1 cellular context compared by ENCODE assay signal in the genomic region with DNA sequence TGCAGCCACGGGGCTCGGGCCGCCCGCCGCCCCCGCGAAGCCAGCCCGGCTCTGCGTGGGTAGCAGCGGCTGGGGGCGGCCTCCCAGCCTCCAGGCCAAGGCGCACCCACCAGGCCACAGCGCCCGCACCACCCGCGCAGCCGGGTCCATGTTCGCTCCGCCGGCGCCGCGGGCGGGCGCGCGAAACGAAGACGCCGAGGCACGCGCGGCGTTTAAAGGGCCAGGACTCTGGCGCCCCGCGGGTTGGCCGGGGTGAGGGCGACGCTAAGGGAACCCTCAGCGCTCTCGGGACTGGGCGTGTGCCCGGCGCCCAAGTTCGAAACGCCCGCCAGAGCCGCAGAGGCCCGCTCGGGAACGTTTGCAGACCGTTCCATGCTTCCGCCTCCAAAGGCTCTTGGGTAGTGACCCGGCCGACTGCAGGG.
TF ChIP-seq lines count a peak whose summit lies in the region.

A gene (minus strand): TSS at position 162 of the 422 bp plus-strand sequence. CDS start 12 bp downstream, at position 150.

TF ChIP-seq in WTC11, 78 proteins besides CTCF, POLR2A, EP300 and RAD21 (continued from another document and continues in another):
- TF ChIP-seq, protein P1, sequence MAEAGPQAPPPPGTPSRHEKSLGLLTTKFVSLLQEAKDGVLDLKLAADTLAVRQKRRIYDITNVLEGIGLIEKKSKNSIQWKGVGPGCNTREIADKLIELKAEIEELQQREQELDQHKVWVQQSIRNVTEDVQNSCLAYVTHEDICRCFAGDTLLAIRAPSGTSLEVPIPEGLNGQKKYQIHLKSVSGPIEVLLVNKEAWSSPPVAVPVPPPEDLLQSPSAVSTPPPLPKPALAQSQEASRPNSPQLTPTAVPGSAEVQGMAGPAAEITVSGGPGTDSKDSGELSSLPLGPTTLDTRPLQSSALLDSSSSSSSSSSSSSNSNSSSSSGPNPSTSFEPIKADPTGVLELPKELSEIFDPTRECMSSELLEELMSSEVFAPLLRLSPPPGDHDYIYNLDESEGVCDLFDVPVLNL (CRISPR knock-in tag; IDR thresholded peaks at IDR 0.05; ENCODE audit: borderline replicate concordance, low read depth): no peak
- TF ChIP-seq NR2C2 (CRISPR knock-in tag; IDR thresholded peaks at IDR 0.05): no peak
- 0 out of 2 replicates have a peak, but pooled peaks have one; percentile 29 for TF ChIP-seq SMAD4 (CRISPR knock-in tag; IDR thresholded peaks at IDR 0.05)
- no peak for TF ChIP-seq NFATC4 (CRISPR knock-in tag; IDR thresholded peaks at IDR 0.05)
- no peak for TF ChIP-seq RORB (CRISPR knock-in tag; IDR thresholded peaks at IDR 0.05)
- TF ChIP-seq, protein P2, sequence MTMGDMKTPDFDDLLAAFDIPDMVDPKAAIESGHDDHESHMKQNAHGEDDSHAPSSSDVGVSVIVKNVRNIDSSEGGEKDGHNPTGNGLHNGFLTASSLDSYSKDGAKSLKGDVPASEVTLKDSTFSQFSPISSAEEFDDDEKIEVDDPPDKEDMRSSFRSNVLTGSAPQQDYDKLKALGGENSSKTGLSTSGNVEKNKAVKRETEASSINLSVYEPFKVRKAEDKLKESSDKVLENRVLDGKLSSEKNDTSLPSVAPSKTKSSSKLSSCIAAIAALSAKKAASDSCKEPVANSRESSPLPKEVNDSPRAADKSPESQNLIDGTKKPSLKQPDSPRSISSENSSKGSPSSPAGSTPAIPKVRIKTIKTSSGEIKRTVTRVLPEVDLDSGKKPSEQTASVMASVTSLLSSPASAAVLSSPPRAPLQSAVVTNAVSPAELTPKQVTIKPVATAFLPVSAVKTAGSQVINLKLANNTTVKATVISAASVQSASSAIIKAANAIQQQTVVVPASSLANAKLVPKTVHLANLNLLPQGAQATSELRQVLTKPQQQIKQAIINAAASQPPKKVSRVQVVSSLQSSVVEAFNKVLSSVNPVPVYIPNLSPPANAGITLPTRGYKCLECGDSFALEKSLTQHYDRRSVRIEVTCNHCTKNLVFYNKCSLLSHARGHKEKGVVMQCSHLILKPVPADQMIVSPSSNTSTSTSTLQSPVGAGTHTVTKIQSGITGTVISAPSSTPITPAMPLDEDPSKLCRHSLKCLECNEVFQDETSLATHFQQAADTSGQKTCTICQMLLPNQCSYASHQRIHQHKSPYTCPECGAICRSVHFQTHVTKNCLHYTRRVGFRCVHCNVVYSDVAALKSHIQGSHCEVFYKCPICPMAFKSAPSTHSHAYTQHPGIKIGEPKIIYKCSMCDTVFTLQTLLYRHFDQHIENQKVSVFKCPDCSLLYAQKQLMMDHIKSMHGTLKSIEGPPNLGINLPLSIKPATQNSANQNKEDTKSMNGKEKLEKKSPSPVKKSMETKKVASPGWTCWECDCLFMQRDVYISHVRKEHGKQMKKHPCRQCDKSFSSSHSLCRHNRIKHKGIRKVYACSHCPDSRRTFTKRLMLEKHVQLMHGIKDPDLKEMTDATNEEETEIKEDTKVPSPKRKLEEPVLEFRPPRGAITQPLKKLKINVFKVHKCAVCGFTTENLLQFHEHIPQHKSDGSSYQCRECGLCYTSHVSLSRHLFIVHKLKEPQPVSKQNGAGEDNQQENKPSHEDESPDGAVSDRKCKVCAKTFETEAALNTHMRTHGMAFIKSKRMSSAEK (CRISPR knock-in tag; IDR thresholded peaks at IDR 0.05; ENCODE audit: borderline replicate concordance): no peak
- TF ChIP-seq, protein P3, sequence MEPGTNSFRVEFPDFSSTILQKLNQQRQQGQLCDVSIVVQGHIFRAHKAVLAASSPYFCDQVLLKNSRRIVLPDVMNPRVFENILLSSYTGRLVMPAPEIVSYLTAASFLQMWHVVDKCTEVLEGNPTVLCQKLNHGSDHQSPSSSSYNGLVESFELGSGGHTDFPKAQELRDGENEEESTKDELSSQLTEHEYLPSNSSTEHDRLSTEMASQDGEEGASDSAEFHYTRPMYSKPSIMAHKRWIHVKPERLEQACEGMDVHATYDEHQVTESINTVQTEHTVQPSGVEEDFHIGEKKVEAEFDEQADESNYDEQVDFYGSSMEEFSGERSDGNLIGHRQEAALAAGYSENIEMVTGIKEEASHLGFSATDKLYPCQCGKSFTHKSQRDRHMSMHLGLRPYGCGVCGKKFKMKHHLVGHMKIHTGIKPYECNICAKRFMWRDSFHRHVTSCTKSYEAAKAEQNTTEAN (CRISPR knock-in tag; IDR thresholded peaks at IDR 0.05): no peak
- TF ChIP-seq, protein P4, sequence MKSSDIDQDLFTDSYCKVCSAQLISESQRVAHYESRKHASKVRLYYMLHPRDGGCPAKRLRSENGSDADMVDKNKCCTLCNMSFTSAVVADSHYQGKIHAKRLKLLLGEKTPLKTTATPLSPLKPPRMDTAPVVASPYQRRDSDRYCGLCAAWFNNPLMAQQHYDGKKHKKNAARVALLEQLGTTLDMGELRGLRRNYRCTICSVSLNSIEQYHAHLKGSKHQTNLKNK (CRISPR knock-in tag; IDR thresholded peaks at IDR 0.05): no peak
- TF ChIP-seq, protein P5, sequence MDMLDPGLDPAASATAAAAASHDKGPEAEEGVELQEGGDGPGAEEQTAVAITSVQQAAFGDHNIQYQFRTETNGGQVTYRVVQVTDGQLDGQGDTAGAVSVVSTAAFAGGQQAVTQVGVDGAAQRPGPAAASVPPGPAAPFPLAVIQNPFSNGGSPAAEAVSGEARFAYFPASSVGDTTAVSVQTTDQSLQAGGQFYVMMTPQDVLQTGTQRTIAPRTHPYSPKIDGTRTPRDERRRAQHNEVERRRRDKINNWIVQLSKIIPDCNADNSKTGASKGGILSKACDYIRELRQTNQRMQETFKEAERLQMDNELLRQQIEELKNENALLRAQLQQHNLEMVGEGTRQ (CRISPR knock-in tag; IDR thresholded peaks at IDR 0.05): no peak
- TF ChIP-seq, protein P6, sequence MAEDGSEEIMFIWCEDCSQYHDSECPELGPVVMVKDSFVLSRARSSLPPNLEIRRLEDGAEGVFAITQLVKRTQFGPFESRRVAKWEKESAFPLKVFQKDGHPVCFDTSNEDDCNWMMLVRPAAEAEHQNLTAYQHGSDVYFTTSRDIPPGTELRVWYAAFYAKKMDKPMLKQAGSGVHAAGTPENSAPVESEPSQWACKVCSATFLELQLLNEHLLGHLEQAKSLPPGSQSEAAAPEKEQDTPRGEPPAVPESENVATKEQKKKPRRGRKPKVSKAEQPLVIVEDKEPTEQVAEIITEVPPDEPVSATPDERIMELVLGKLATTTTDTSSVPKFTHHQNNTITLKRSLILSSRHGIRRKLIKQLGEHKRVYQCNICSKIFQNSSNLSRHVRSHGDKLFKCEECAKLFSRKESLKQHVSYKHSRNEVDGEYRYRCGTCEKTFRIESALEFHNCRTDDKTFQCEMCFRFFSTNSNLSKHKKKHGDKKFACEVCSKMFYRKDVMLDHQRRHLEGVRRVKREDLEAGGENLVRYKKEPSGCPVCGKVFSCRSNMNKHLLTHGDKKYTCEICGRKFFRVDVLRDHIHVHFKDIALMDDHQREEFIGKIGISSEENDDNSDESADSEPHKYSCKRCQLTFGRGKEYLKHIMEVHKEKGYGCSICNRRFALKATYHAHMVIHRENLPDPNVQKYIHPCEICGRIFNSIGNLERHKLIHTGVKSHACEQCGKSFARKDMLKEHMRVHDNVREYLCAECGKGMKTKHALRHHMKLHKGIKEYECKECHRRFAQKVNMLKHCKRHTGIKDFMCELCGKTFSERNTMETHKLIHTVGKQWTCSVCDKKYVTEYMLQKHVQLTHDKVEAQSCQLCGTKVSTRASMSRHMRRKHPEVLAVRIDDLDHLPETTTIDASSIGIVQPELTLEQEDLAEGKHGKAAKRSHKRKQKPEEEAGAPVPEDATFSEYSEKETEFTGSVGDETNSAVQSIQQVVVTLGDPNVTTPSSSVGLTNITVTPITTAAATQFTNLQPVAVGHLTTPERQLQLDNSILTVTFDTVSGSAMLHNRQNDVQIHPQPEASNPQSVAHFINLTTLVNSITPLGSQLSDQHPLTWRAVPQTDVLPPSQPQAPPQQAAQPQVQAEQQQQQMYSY (CRISPR knock-in tag; IDR thresholded peaks at IDR 0.05): no peak; the same call in 1 of the 2 replicates
- TF ChIP-seq, protein P7, sequence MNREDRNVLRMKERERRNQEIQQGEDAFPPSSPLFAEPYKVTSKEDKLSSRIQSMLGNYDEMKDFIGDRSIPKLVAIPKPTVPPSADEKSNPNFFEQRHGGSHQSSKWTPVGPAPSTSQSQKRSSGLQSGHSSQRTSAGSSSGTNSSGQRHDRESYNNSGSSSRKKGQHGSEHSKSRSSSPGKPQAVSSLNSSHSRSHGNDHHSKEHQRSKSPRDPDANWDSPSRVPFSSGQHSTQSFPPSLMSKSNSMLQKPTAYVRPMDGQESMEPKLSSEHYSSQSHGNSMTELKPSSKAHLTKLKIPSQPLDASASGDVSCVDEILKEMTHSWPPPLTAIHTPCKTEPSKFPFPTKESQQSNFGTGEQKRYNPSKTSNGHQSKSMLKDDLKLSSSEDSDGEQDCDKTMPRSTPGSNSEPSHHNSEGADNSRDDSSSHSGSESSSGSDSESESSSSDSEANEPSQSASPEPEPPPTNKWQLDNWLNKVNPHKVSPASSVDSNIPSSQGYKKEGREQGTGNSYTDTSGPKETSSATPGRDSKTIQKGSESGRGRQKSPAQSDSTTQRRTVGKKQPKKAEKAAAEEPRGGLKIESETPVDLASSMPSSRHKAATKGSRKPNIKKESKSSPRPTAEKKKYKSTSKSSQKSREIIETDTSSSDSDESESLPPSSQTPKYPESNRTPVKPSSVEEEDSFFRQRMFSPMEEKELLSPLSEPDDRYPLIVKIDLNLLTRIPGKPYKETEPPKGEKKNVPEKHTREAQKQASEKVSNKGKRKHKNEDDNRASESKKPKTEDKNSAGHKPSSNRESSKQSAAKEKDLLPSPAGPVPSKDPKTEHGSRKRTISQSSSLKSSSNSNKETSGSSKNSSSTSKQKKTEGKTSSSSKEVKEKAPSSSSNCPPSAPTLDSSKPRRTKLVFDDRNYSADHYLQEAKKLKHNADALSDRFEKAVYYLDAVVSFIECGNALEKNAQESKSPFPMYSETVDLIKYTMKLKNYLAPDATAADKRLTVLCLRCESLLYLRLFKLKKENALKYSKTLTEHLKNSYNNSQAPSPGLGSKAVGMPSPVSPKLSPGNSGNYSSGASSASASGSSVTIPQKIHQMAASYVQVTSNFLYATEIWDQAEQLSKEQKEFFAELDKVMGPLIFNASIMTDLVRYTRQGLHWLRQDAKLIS (CRISPR knock-in tag; IDR thresholded peaks at IDR 0.05; ENCODE audit: borderline replicate concordance): no peak
- no peak for TF ChIP-seq NFE2L1 (CRISPR knock-in tag; IDR thresholded peaks at IDR 0.05)
- TF ChIP-seq, protein P8, sequence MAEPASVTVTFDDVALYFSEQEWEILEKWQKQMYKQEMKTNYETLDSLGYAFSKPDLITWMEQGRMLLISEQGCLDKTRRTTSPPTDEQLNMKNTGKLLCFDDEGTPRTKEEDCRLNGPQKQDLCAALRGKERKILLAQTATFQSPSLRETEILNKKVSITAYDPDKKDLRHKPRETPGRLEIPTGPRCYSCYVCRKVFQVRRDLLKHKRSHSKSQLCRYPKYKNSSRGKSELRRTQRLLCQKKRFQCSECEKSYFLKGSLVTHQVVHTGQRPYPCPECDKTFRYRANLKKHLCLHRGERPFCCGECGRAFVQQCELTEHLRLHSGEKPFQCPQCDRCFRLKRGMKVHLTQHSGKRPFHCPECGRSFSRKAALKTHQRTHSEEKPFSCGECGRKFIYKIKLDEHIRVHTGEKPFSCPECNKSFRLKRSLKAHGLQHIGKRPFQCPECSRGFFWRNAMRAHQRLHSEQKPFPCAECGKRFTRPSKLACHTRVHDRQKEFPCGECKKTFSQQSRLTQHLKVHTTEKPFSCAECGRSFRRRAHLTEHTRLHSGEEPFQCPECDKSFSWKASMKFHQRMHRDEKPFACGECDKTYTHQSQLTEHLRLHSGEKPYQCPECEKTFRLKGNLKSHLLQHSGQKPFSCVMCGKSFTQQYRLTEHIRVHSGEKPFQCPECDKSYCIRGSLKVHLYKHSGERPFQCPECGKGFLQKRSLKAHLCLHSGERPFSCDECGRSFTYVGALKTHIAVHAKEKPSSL (CRISPR knock-in tag; conservative IDR thresholded peaks at IDR 0.05): no peak
- TF ChIP-seq, protein P9, sequence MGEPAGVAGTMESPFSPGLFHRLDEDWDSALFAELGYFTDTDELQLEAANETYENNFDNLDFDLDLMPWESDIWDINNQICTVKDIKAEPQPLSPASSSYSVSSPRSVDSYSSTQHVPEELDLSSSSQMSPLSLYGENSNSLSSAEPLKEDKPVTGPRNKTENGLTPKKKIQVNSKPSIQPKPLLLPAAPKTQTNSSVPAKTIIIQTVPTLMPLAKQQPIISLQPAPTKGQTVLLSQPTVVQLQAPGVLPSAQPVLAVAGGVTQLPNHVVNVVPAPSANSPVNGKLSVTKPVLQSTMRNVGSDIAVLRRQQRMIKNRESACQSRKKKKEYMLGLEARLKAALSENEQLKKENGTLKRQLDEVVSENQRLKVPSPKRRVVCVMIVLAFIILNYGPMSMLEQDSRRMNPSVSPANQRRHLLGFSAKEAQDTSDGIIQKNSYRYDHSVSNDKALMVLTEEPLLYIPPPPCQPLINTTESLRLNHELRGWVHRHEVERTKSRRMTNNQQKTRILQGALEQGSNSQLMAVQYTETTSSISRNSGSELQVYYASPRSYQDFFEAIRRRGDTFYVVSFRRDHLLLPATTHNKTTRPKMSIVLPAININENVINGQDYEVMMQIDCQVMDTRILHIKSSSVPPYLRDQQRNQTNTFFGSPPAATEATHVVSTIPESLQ (CRISPR knock-in tag; IDR thresholded peaks at IDR 0.05): no peak
- no peak for TF ChIP-seq EMX1 (CRISPR knock-in tag; IDR thresholded peaks at IDR 0.05)
- TF ChIP-seq SMAD3 (CRISPR knock-in tag; IDR thresholded peaks at IDR 0.05; ENCODE audit: borderline replicate concordance): no peak
- TF ChIP-seq ZNF219 (CRISPR knock-in tag; IDR thresholded peaks at IDR 0.05; ENCODE audit: borderline replicate concordance): no peak
- TF ChIP-seq SP1 (CRISPR knock-in tag; conservative IDR thresholded peaks at IDR 0.05): no peak
- TF ChIP-seq NFYB (CRISPR knock-in tag; conservative IDR thresholded peaks at IDR 0.05; ENCODE audit: low read depth): no peak
- TF ChIP-seq GTF2I (CRISPR knock-in tag; conservative IDR thresholded peaks at IDR 0.05): no peak
- TF ChIP-seq, protein P10, sequence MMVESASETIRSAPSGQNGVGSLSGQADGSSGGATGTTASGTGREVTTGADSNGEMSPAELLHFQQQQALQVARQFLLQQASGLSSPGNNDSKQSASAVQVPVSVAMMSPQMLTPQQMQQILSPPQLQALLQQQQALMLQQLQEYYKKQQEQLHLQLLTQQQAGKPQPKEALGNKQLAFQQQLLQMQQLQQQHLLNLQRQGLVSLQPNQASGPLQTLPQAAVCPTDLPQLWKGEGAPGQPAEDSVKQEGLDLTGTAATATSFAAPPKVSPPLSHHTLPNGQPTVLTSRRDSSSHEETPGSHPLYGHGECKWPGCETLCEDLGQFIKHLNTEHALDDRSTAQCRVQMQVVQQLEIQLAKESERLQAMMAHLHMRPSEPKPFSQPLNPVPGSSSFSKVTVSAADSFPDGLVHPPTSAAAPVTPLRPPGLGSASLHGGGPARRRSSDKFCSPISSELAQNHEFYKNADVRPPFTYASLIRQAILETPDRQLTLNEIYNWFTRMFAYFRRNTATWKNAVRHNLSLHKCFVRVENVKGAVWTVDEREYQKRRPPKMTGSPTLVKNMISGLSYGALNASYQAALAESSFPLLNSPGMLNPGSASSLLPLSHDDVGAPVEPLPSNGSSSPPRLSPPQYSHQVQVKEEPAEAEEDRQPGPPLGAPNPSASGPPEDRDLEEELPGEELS (CRISPR knock-in tag; IDR thresholded peaks at IDR 0.05): no peak
- TF ChIP-seq, protein P11, sequence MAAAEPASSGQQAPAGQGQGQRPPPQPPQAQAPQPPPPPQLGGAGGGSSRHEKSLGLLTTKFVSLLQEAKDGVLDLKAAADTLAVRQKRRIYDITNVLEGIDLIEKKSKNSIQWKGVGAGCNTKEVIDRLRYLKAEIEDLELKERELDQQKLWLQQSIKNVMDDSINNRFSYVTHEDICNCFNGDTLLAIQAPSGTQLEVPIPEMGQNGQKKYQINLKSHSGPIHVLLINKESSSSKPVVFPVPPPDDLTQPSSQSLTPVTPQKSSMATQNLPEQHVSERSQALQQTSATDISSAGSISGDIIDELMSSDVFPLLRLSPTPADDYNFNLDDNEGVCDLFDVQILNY (CRISPR knock-in tag; IDR thresholded peaks at IDR 0.05): peak; percentile 82
- TF ChIP-seq ZNF263 (CRISPR knock-in tag; IDR thresholded peaks at IDR 0.05; ENCODE audit: low read depth): 0 out of 2 replicates have a peak, but pooled peaks have one; percentile 46
- TF ChIP-seq KAT7 (CRISPR knock-in tag; IDR thresholded peaks at IDR 0.05; ENCODE audit: borderline replicate concordance): no peak
